9 cellular contexts compared by ENCODE assay signal in the genomic region with DNA sequence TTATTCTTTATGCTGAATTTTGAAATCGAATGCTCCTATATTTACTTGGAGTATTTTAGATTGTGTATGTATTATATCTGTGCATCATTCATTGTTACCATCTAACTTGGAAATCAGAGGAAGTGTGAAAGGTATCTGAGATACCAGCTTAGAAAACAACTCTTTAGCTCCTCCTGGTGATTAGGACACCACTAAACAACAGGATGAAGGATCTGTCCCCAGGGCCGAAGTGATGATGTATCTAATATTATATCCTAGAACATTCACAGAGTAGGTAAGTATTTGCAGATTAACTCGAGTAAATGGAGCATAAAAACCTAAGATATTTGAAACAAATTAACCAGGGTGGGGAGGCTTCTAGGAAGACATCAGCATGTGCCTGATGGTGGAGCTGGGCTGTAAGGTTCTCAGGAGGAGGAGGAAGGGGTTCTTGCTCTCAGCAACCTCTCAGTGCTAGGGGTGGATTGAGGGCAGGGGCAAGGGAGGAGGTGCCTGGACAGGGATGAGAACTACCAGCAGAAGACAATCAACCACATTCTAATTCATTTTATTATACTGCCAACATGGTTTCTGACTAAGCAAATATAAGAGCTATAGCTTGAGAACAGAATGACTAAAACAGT. TPM values are rescaled to one million over a fixed set of nuclear protein-coding genes. Genes with fewer than 3 reads are reported as not detected.
A peak's percentile ranks its signal among the peaks of the same experiment; 100 is the strongest.
DNase-seq lines count a peak whose midpoint lies in the region; ATAC-seq, FAIRE-seq and TF ChIP-seq lines count a peak whose summit lies in the region.
"Had no signal": no experiment of that assay in that cellular context is flagged by ENCODE, and none has a peak within 500 bp of the region (broad histone marks: within the 10 kb centered on the region; RNA-seq: fewer than 3 reads in every experiment).

No MANE protein-coding gene starts in this region.

- H3K36me3 ChIP-seq in Caco-2 (ENCODE audit: control insufficient read depth, insufficient read depth, low read length) = no peaks in the 10 kb centered on the region

- TF ChIP-seq CTCF in Caco-2 (IDR thresholded peaks at IDR 0.05; ENCODE audit: insufficient read depth in 1 of 2, low read depth in 1 of 2, low read length in 1 of 2, severe bottlenecking in 1 of 2, unreplicated experiment in 1 of 2) = no peak

- intact Hi-C loops in Caco-2 (cut with micrococcal nuclease; ENCODE audit: unreplicated experiment) = loop anchor here (2.0 to 10.0 kb wide), 2 partner anchors 229 to 389 kb away; no protein-coding TSS in a partner anchor

- CTCF ChIA-PET in Caco-2 (lab: Charles Lee) = interaction anchor here (0.7 to 2.2 kb wide), 6 partner anchors 228 to 511 kb away, joined by 4 to 13 read pairs (median 5); no protein-coding TSS in a partner anchor

- no peaks in the 10 kb centered on the region for H3K9me3 ChIP-seq in Caco-2

- no TSS peak for BruUV-seq in Caco-2 (replicated peaks; lab: Mats Ljungman, UMichigan)

- no peaks in the 10 kb centered on the region for H3K9me3 Mint-ChIP-seq in Caco-2 (ENCODE audit: unreplicated experiment)

- POLR2A ChIA-PET in Caco-2 (lab: Charles Lee) = no interaction called here

- H3K4me1 ChIP-seq in Caco-2 = no peaks in the 10 kb centered on the region

- peaks cover 3% of the 10 kb centered on the region for H3K27me3 Mint-ChIP-seq in Caco-2 (ENCODE audit: insufficient read depth, unreplicated experiment)

- no peak overlapping the region for H3K27ac Mint-ChIP-seq in Caco-2 (ENCODE audit: unreplicated experiment)

- H3K4me3 Mint-ChIP-seq in Caco-2 (ENCODE audit: unreplicated experiment) = peak overlapping the region; percentile 87

- H3K27me3 ChIP-seq in Caco-2 (replicated peaks; ENCODE audit: control insufficient read depth, insufficient read depth, low read length) = no peaks in the 10 kb centered on the region

- TF ChIP-seq POLR2A in H54 (IDR thresholded peaks at IDR 0.05; ENCODE audit: low read depth, low read length) (no peak), erythroblast (IDR thresholded peaks at IDR 0.05; ENCODE audit: low read length) (no peak)

- no peak for DNase-seq in Caco-2
- DNase-seq in H54 (ENCODE audit: insufficient read length, low spot score) = peak; percentile 48
- peak; percentile 53 for DNase-seq in RPMI8226
- peak; percentile 29 to 54 for DNase-seq in erythroblast (lab: John Stamatoyannopoulos, UW)
- peak; percentile 31 for DNase-seq in retina
- no peak for DNase-seq in activated T-cell treated with anti-CD3 and anti-CD28 coated beads for 4 hours
- DNase-seq in activated naive CD4-positive, alpha-beta T cell treated with anti-CD3 and anti-CD28 coated beads, Interleukin-2, amount 50 U/mL, for 16 hours = no peak

- FAIRE-seq in H54 (lab: Jason Lieb, UNC) = peak; percentile 66

- H3K4me1 Mint-ChIP-seq in Caco-2 (ENCODE audit: low read depth, unreplicated experiment) = no peaks in the 10 kb centered on the region

- peaks cover 9% of the 10 kb centered on the region for H3K36me3 Mint-ChIP-seq in Caco-2 (ENCODE audit: insufficient read depth, unreplicated experiment)

- no peak for ATAC-seq in HG03196 (IDR thresholded peaks at IDR 0.05; ENCODE audit: unreplicated experiment)

- no peak overlapping the region for H3K4me3 ChIP-seq in Caco-2 (ENCODE audit: low read depth, low read length)
- H3K4me3 ChIP-seq: SK-N-MC had no signal

RNA-seq across cellular contexts. Expression of gene NFIL3, which starts 2.6 kb away (rescaled TPM):
- total RNA-seq in Caco-2 (2022) = 13.5 and 14.9 TPM in 2 replicates

Comparison
In these comparisons a context has a peak if more than half of its experiments do, and no peak if none do; other contexts are left out.
1. DNase-seq: peak in H54 (single experiment), RPMI8226 (single experiment), erythroblast (2 of 2) and retina (single experiment); none in Caco-2 (0 of 2), activated T-cell treated with anti-CD3 and anti-CD28 coated beads for 4 hours (single experiment) and activated naive CD4-positive, alpha-beta T cell treated with anti-CD3 and anti-CD28 coated beads, Interleukin-2, amount 50 U/mL, for 16 hours (single experiment).